Comparison of ENCODE assay signal across 8 cellular contexts in genomic region chr20:63980317-63980805, GRCh38. TPM values are rescaled to one million over a fixed set of nuclear protein-coding genes. Genes with fewer than 3 reads are reported as not detected.
DNase-seq lines count a peak whose midpoint lies in the region; ATAC-seq and TF ChIP-seq lines count a peak whose summit lies in the region.

No MANE protein-coding gene starts in this region.

- H3K9me3 ChIP-seq in Caco-2 = no peaks in the 10 kb centered on the region
- no peaks in the 10 kb centered on the region for H3K9me3 ChIP-seq in ectodermal cell (ENCODE audit: control insufficient read depth, low read length)

- 92 to 95% methylated on average over 15 of the region's 15 CpGs for WGBS in ectodermal cell, 2 experiments

- peaks cover 11% of the 10 kb centered on the region; the same call in 1 of the 2 replicates for H3K36me3 ChIP-seq in Caco-2 (ENCODE audit: control insufficient read depth, insufficient read depth, low read length)
- peaks cover 10% of the 10 kb centered on the region for H3K36me3 ChIP-seq in H7 (replicated peaks; ENCODE audit: control insufficient read depth, insufficient read depth, low read length)
- peaks cover 8% of the 10 kb centered on the region for H3K36me3 ChIP-seq in ectodermal cell (ENCODE audit: control insufficient read depth, insufficient read depth, low read length)

- H3K4me3 Mint-ChIP-seq in Caco-2 (ENCODE audit: unreplicated experiment) = peak overlapping the region; percentile 90
- peak overlapping the region; percentile 95 for H3K4me3 Mint-ChIP-seq in nephron progenitor cell

- BruUV-seq in Caco-2 (replicated peaks; lab: Mats Ljungman, UMichigan) = no TSS peak

- H3K27me3 Mint-ChIP-seq in Caco-2 (ENCODE audit: insufficient read depth, unreplicated experiment) = no peaks in the 10 kb centered on the region
- peaks cover 47% of the 10 kb centered on the region for H3K27me3 Mint-ChIP-seq in nephron progenitor cell (ENCODE audit: low read depth, poor library complexity)

- no peaks in the 10 kb centered on the region for H3K27me3 ChIP-seq in Caco-2 (replicated peaks; ENCODE audit: control insufficient read depth, insufficient read depth, low read length)
- H3K27me3 ChIP-seq in H7 (ENCODE audit: control insufficient read depth, insufficient read depth, low read length) = peaks cover 8% of the 10 kb centered on the region; the same call in 1 of the 2 replicates
- H3K27me3 ChIP-seq in ectodermal cell (ENCODE audit: control insufficient read depth, insufficient read depth, low read length, poor library complexity, severe bottlenecking) = peaks cover 19% of the 10 kb centered on the region

- DNase-seq in Caco-2 (no peak), H7 (no peak), RWPE1 (ENCODE audit: low spot score) (peak; percentile 91), nephron progenitor cell (no peak), cerebellar cortex (ENCODE audit: low spot score) (no peak), SW 1271 (lab: John Stamatoyannopoulos, UW) (no peak)

- H3K4me1 Mint-ChIP-seq in Caco-2 (ENCODE audit: low read depth, unreplicated experiment) = peaks cover 30% of the 10 kb centered on the region
- H3K4me1 Mint-ChIP-seq in nephron progenitor cell = peaks cover 43% of the 10 kb centered on the region

- H3K4me1 ChIP-seq in Caco-2 = peaks cover 31% of the 10 kb centered on the region
- peaks cover 9% of the 10 kb centered on the region for H3K4me1 ChIP-seq in ectodermal cell (ENCODE audit: control insufficient read depth, insufficient read depth, low read length)

- peak overlapping the region; percentile 65 for H3K27ac Mint-ChIP-seq in Caco-2 (ENCODE audit: unreplicated experiment)
- H3K27ac Mint-ChIP-seq in nephron progenitor cell = no peak overlapping the region

- H3K9me3 Mint-ChIP-seq in Caco-2 (ENCODE audit: unreplicated experiment) (no peaks in the 10 kb centered on the region), nephron progenitor cell (no peaks in the 10 kb centered on the region)

- peak overlapping the region; percentile 58 for H3K4me3 ChIP-seq in Caco-2 (ENCODE audit: low read depth, low read length)
- peak overlapping the region; percentile 80; the same call in 1 of the 2 replicates for H3K4me3 ChIP-seq in H7 (ENCODE audit: insufficient read depth, low read depth, low read length)
- H3K4me3 ChIP-seq in ectodermal cell (ENCODE audit: insufficient read depth, low read depth, low read length) = peak overlapping the region; percentile 85

- intact Hi-C loops in Caco-2 (cut with micrococcal nuclease; ENCODE audit: unreplicated experiment) = loop anchor here (2.0 kb wide), 1 partner anchor 82 kb away; the partner anchor contains the start of gene TCEA2

- peaks cover 64% of the 10 kb centered on the region for H3K36me3 Mint-ChIP-seq in Caco-2 (ENCODE audit: insufficient read depth, unreplicated experiment)
- H3K36me3 Mint-ChIP-seq in nephron progenitor cell (ENCODE audit: low read depth) = peaks cover 29% of the 10 kb centered on the region

- CTCF ChIA-PET in Caco-2 (lab: Charles Lee) (interaction anchor here (0.5 to 5.2 kb wide), 39 partner anchors 11 to 1183 kb away, joined by 3 to 139 read pairs (median 5); partner anchors contain the start of genes ARFRP1, C20orf204, DNAJC5 and LKAAEAR1), RWPE1 (lab: Yijun Ruan, JAX) (interaction anchor here (0.5 to 2.0 kb wide), 18 partner anchors 9 to 924 kb away, joined by 3 to 6 read pairs (median 4); partner anchors contain the start of genes HELZ2, LIME1 and TPD52L2)

- peak overlapping the region; percentile 95 for H3K27ac ChIP-seq in RWPE1
- H3K27ac ChIP-seq in ectodermal cell (ENCODE audit: insufficient read depth, low read depth, low read length, poor library complexity, severe bottlenecking) = no peak overlapping the region

- POLR2A ChIA-PET in Caco-2 (lab: Charles Lee) = interaction anchor here (0.6 to 2.9 kb wide), 13 partner anchors 24 to 459 kb away, joined by 3 to 26 read pairs (median 4); partner anchors contain the start of genes OPRL1, PPDPF, TCEA2 and TPD52L2
- POLR2A ChIA-PET in RWPE1 (lab: Yijun Ruan, JAX; ENCODE audit: low non-redundant PET) = interaction anchor here (0.6 to 1.3 kb wide), 7 partner anchors 24 to 446 kb away, joined by 3 to 8 read pairs (median 3); partner anchors contain the start of genes GMEB2, PTK6, TPD52L2 and UCKL1

- TF ChIP-seq CTCF in Caco-2 (IDR thresholded peaks at IDR 0.05; ENCODE audit: insufficient read depth in 1 of 2, low read depth in 1 of 2, low read length in 1 of 2, severe bottlenecking in 1 of 2, unreplicated experiment in 1 of 2) = no peak
- no peak for TF ChIP-seq CTCF in RWPE1 (conservative IDR thresholded peaks at IDR 0.05; ENCODE audit: low read depth)
- no peak for TF ChIP-seq CTCF in nephron progenitor cell (IDR thresholded peaks at IDR 0.05)

- no peak for ATAC-seq in GM18873 (IDR thresholded peaks at IDR 0.05; ENCODE audit: low FRiP score, unreplicated experiment)

RNA-seq across cellular contexts. Expression of gene PRPF6, which starts 0.6 kb away (rescaled TPM):
- total RNA-seq in Caco-2 (2022) = 176 and 181 TPM in 2 replicates
- 70.8 and 75.3 TPM in 2 replicates for total RNA-seq in H7 (2014; rRNA removed; shearing (Covaris generic))
- 82.1 TPM for polyA plus RNA-seq in ectodermal cell (2013, experiment 1 of 4)
- 85.3 TPM for polyA plus RNA-seq in ectodermal cell (2013, experiment 2 of 4)
- 60.3 TPM for polyA plus RNA-seq in ectodermal cell (2013, experiment 3 of 4)
- polyA plus RNA-seq in ectodermal cell (2013, experiment 4 of 4) = 67.3 TPM

RNA-seq across cellular contexts. Expression of gene SAMD10, which starts 0.9 kb away (rescaled TPM):
- total RNA-seq in Caco-2 (2022) = 13.4 and 13.6 TPM in 2 replicates
- 3.8 and 5.7 TPM in 2 replicates for total RNA-seq in H7 (2014; rRNA removed; shearing (Covaris generic))
- polyA plus RNA-seq in ectodermal cell (2013, experiment 1 of 4) = 5.2 TPM
- 5.1 TPM for polyA plus RNA-seq in ectodermal cell (2013, experiment 2 of 4)
- 5.8 TPM for polyA plus RNA-seq in ectodermal cell (2013, experiment 3 of 4)
- polyA plus RNA-seq in ectodermal cell (2013, experiment 4 of 4) = 7.2 TPM

RNA-seq across cellular contexts. Expression of gene ZNF512B, which starts 10.6 kb away (rescaled TPM):
- 40.0 and 47.9 TPM in 2 replicates for total RNA-seq in Caco-2 (2022)
- 13.3 and 15.5 TPM in 2 replicates for total RNA-seq in H7 (2014; rRNA removed; shearing (Covaris generic))
- 22.4 TPM for polyA plus RNA-seq in ectodermal cell (2013, experiment 1 of 4)
- polyA plus RNA-seq in ectodermal cell (2013, experiment 2 of 4) = 27.1 TPM
- polyA plus RNA-seq in ectodermal cell (2013, experiment 3 of 4) = 16.4 TPM
- polyA plus RNA-seq in ectodermal cell (2013, experiment 4 of 4) = 18.0 TPM

RNA-seq across cellular contexts. Expression of gene UCKL1, which starts 24.1 kb away (rescaled TPM):
- total RNA-seq in Caco-2 (2022) = 101 and 113 TPM in 2 replicates
- total RNA-seq in H7 (2014; rRNA removed; shearing (Covaris generic)) = 21.8 and 26.6 TPM in 2 replicates
- polyA plus RNA-seq in ectodermal cell (2013, experiment 1 of 4) = 35.0 TPM
- polyA plus RNA-seq in ectodermal cell (2013, experiment 2 of 4) = 32.6 TPM
- 35.8 TPM for polyA plus RNA-seq in ectodermal cell (2013, experiment 3 of 4)
- 33.8 TPM for polyA plus RNA-seq in ectodermal cell (2013, experiment 4 of 4)

RNA-seq across cellular contexts. Expression of gene C20orf204, which starts 55.6 kb away (rescaled TPM):
- total RNA-seq in Caco-2 (2022) = 3.2 and 3.3 TPM in 2 replicates
- total RNA-seq in H7 (2014; rRNA removed; shearing (Covaris generic)) = 1.1 and 1.6 TPM in 2 replicates
- 0.94 TPM for polyA plus RNA-seq in ectodermal cell (2013, experiment 1 of 4)
- polyA plus RNA-seq in ectodermal cell (2013, experiment 2 of 4) = 1.0 TPM
- 0.59 TPM for polyA plus RNA-seq in ectodermal cell (2013, experiment 3 of 4)
- 0.69 TPM for polyA plus RNA-seq in ectodermal cell (2013, experiment 4 of 4)
